ENCODE assay signal across 25 cellular contexts in the genomic region with DNA sequence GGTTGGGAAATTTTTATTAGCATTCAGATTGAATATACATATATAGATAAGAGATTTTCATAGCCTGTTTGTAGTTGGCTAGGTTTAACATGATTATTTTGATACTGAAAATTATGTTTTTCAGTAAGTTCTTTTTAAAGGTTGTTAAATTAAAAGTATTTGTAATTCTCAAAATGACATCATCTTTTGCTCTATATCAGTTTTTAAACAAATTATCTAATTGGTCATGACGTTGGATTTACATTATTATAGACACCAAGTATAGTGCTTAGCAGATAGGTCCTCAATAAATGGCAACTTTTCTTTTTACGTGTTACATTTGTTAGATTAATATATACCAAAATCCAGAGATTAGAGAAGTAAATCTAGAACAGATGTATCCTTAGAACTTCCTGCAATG.
"Had no signal": no experiment of that assay in that cellular context is flagged by ENCODE, and none has a peak within 500 bp of the region (broad histone marks: within the 10 kb centered on the region; RNA-seq: fewer than 3 reads in every experiment).

No MANE protein-coding gene starts in this region.

- H3K27me3 Mint-ChIP-seq: dendritic cell treated with granulocyte-macrophage colony-stimulating factor and Interleukin-4, amounts not matched to agents 40 ng/mL and 50 ng/mL, for 4 days; naive B cell had no signal

- H3K27me3 ChIP-seq: colonic mucosa, esophagus squamous epithelium, gastroesophageal sphincter, heart left ventricle, hepatocyte, left lung had no signal

- H3K27ac Mint-ChIP-seq: dendritic cell treated with granulocyte-macrophage colony-stimulating factor and Interleukin-4, amounts not matched to agents 40 ng/mL and 50 ng/mL, for 4 days; immature natural killer cell; mesothelial cell of epicardium; naive thymus-derived CD8-positive, alpha-beta T cell had no signal

- H3K4me3 Mint-ChIP-seq: dendritic cell treated with granulocyte-macrophage colony-stimulating factor and Interleukin-4, amounts not matched to agents 40 ng/mL and 50 ng/mL, for 4 days; immature natural killer cell; mesothelial cell of epicardium; naive B cell; naive thymus-derived CD8-positive, alpha-beta T cell had no signal

- H3K27ac ChIP-seq: colonic mucosa, esophagus squamous epithelium, gastroesophageal sphincter, heart left ventricle, hepatocyte, left lung, lower lobe of right lung had no signal

- H3K36me3 Mint-ChIP-seq: immature natural killer cell; mesothelial cell of epicardium; naive B cell; naive thymus-derived CD8-positive, alpha-beta T cell had no signal

- H3K79me2 ChIP-seq: hepatocyte had no signal

- H2AFZ ChIP-seq: hepatocyte had no signal

- ATAC-seq: esophagus mucosa; gastroesophageal sphincter; heart left ventricle; left cardiac atrium; left lung; left ventricle myocardium superior; lower lobe of right lung; mucosa of descending colon; naive thymus-derived CD8-positive, alpha-beta T cell had no signal

- H3K4me2 ChIP-seq: hepatocyte had no signal

- H3K36me3 ChIP-seq: colonic mucosa, esophagus squamous epithelium, gastroesophageal sphincter, heart left ventricle, left lung, lower lobe of right lung had no signal

- H3K4me1 Mint-ChIP-seq: immature natural killer cell; naive B cell; naive thymus-derived CD8-positive, alpha-beta T cell had no signal

- H3K9me3 Mint-ChIP-seq: dendritic cell treated with granulocyte-macrophage colony-stimulating factor and Interleukin-4, amounts not matched to agents 40 ng/mL and 50 ng/mL, for 4 days; mesothelial cell of epicardium; naive B cell; naive thymus-derived CD8-positive, alpha-beta T cell had no signal

- DNase-seq: colonic mucosa; cortex of kidney; effector CD4-positive, alpha-beta T cell; effector memory CD4-positive, alpha-beta T cell; esophagus squamous epithelium; foreskin fibroblast; foreskin melanocyte; heart left ventricle; hypothalamus; immature natural killer cell; left cardiac atrium; left lung; left ventricle myocardium superior; lower lobe of right lung; mesenchymal stem cell; mucosa of descending colon; naive B cell; naive thymus-derived CD8-positive, alpha-beta T cell had no signal

- FAIRE-seq: endothelial cell of umbilical vein, keratinocyte had no signal

- H3K4me1 ChIP-seq: colonic mucosa, esophagus squamous epithelium, gastroesophageal sphincter, heart left ventricle, left lung, lower lobe of right lung had no signal

- H3K9me3 ChIP-seq: colonic mucosa, esophagus squamous epithelium, gastroesophageal sphincter, heart left ventricle, left lung, lower lobe of right lung, mucosa of descending colon had no signal

- H3K4me3 ChIP-seq: colonic mucosa, esophagus squamous epithelium, gastroesophageal sphincter, heart left ventricle, hepatocyte, left lung, lower lobe of right lung, mucosa of descending colon had no signal
